In genomic region chr4:41260315-41260714, GRCh38 we compare ENCODE assay signal across 22 cellular contexts.
"Had no signal": no experiment of that assay in that cellular context is flagged by ENCODE, and none has a peak within 500 bp of the region (broad histone marks: within the 10 kb centered on the region; RNA-seq: fewer than 3 reads in every experiment).

No MANE protein-coding gene starts in this region.

- H3K4me3 ChIP-seq: coronary artery, esophagus squamous epithelium, gastroesophageal sphincter, heart left ventricle, transverse colon had no signal

- H3K27me3 ChIP-seq: brain microvascular endothelial cell had no signal

- H3K36me3 Mint-ChIP-seq: activated CD4-positive, alpha-beta memory T cell treated with anti-CD3 and anti-CD28 coated beads for 36 hours; activated naive CD4-positive, alpha-beta T cell treated with anti-CD3 and anti-CD28 coated beads, Interleukin-2, amount 10 ng/mL, durations not matched to agents 7 days and 5 days; stimulated activated effector memory CD8-positive, alpha-beta T cell treated with anti-CD3 and anti-CD28 coated beads, Interleukin-12 subunit alpha, Interleukin-12 subunit beta, amount 100 ng/mL, for 72 hours had no signal

- H3K36me3 ChIP-seq: esophagus squamous epithelium, gastroesophageal sphincter, transverse colon had no signal

- H3K9me3 Mint-ChIP-seq: activated B cell treated with CpG ODN at 0.5 μM for 24 hours; activated CD4-positive, alpha-beta memory T cell treated with anti-CD3 and anti-CD28 coated beads for 36 hours; activated naive CD4-positive, alpha-beta T cell treated with anti-CD3 and anti-CD28 coated beads, Interleukin-2, amount 10 ng/mL, durations not matched to agents 7 days and 5 days; endodermal cell; natural killer cell treated with Interleukin-12 subunit alpha and Interleukin-12 subunit beta and Interleukin-15 and Interleukin-18, amount 100 ng/mL, for 72 hours; stimulated activated effector memory CD8-positive, alpha-beta T cell treated with anti-CD3 and anti-CD28 coated beads, Interleukin-12 subunit alpha, Interleukin-12 subunit beta, amount 100 ng/mL, for 72 hours; stimulated activated naive CD8-positive, alpha-beta T cell treated with anti-CD3 and anti-CD28 coated beads, Interleukin-15, amount 100 ng/mL, for 72 hours; T-helper 1 cell treated with Interleukin-12 subunit alpha and Interleukin-12 subunit beta and Interleukin-4 antibody, amounts not matched to agents 30 μg/mL and 1 μg/mL, for 36 hours had no signal

- H3K4me3 Mint-ChIP-seq: activated B cell treated with CpG ODN at 0.5 μM for 24 hours; activated CD4-positive, alpha-beta memory T cell treated with anti-CD3 and anti-CD28 coated beads for 36 hours; activated naive CD4-positive, alpha-beta T cell treated with anti-CD3 and anti-CD28 coated beads, Interleukin-2, amount 10 ng/mL, durations not matched to agents 7 days and 5 days; endodermal cell; natural killer cell treated with Interleukin-12 subunit alpha and Interleukin-12 subunit beta and Interleukin-15 and Interleukin-18, amount 100 ng/mL, for 72 hours; stimulated activated effector memory CD8-positive, alpha-beta T cell treated with anti-CD3 and anti-CD28 coated beads, Interleukin-12 subunit alpha, Interleukin-12 subunit beta, amount 100 ng/mL, for 72 hours; stimulated activated naive CD8-positive, alpha-beta T cell treated with anti-CD3 and anti-CD28 coated beads, Interleukin-15, amount 100 ng/mL, for 72 hours; T-helper 1 cell treated with Interleukin-12 subunit alpha and Interleukin-12 subunit beta and Interleukin-4 antibody, amounts not matched to agents 30 μg/mL and 1 μg/mL, for 36 hours had no signal

- DNase-seq: activated B cell treated with CpG ODN at 0.5 μM for 24 hours; activated CD4-positive, alpha-beta memory T cell treated with anti-CD3 and anti-CD28 coated beads for 36 hours; activated CD4-positive, alpha-beta T cell treated with anti-CD3 and anti-CD28 coated beads for 4 hours; activated effector memory CD4-positive, alpha-beta T cell treated with anti-CD3 and anti-CD28 coated beads, Interleukin-2, amount 50 U/mL, for 16 hours; activated naive CD4-positive, alpha-beta T cell treated with anti-CD3 and anti-CD28 coated beads, Interleukin-2, amount 10 ng/mL, durations not matched to agents 7 days and 5 days; brain microvascular endothelial cell; endodermal cell; esophagus squamous epithelium; heart left ventricle; islet precursor cell; left cardiac atrium; midbrain; small intestine; stimulated activated CD4-positive, alpha-beta T cell treated with anti-CD3 and anti-CD28 coated beads, Interleukin-2, amount 100 ng/mL, for 24 hours; stimulated activated naive CD8-positive, alpha-beta T cell treated with anti-CD3 and anti-CD28 coated beads, Interleukin-15, amount 100 ng/mL, for 72 hours; T1000; transverse colon had no signal

- H3K27ac ChIP-seq: brain microvascular endothelial cell, coronary artery, esophagus squamous epithelium, gastroesophageal sphincter, heart left ventricle, transverse colon had no signal

- H3K27ac Mint-ChIP-seq: activated B cell treated with CpG ODN at 0.5 μM for 24 hours; activated CD4-positive, alpha-beta memory T cell treated with anti-CD3 and anti-CD28 coated beads for 36 hours; activated naive CD4-positive, alpha-beta T cell treated with anti-CD3 and anti-CD28 coated beads, Interleukin-2, amount 10 ng/mL, durations not matched to agents 7 days and 5 days; endodermal cell; natural killer cell treated with Interleukin-12 subunit alpha and Interleukin-12 subunit beta and Interleukin-15 and Interleukin-18, amount 100 ng/mL, for 72 hours; stimulated activated effector memory CD8-positive, alpha-beta T cell treated with anti-CD3 and anti-CD28 coated beads, Interleukin-12 subunit alpha, Interleukin-12 subunit beta, amount 100 ng/mL, for 72 hours; stimulated activated naive CD8-positive, alpha-beta T cell treated with anti-CD3 and anti-CD28 coated beads, Interleukin-15, amount 100 ng/mL, for 72 hours; T-helper 1 cell treated with Interleukin-12 subunit alpha and Interleukin-12 subunit beta and Interleukin-4 antibody, amounts not matched to agents 30 μg/mL and 1 μg/mL, for 36 hours had no signal

- H3K9me3 ChIP-seq: esophagus squamous epithelium, gastroesophageal sphincter, heart left ventricle, transverse colon had no signal

- H3K4me1 Mint-ChIP-seq: stimulated activated effector memory CD8-positive, alpha-beta T cell treated with anti-CD3 and anti-CD28 coated beads, Interleukin-12 subunit alpha, Interleukin-12 subunit beta, amount 100 ng/mL, for 72 hours had no signal
